10 cellular contexts compared by ENCODE assay signal in genomic region chr19:35155981-35156672, GRCh38. TPM values are rescaled to one million over a fixed set of nuclear protein-coding genes. Genes with fewer than 3 reads are reported as not detected.
A peak's percentile ranks its signal among the peaks of the same experiment; 100 is the strongest.
DNase-seq lines count a peak whose midpoint lies in the region; ATAC-seq and TF ChIP-seq lines count a peak whose summit lies in the region.
"Had no signal": no experiment of that assay in that cellular context is flagged by ENCODE, and none has a peak within 500 bp of the region (broad histone marks: within the 10 kb centered on the region; RNA-seq: fewer than 3 reads in every experiment).

No MANE protein-coding gene starts in this region.

- no peak for DNase-seq in CD8-positive, alpha-beta T cell
- DNase-seq in coronary artery (ENCODE audit: low spot score) (no peak), nephron progenitor cell (no peak)
- no peak for DNase-seq in central memory CD4-positive, alpha-beta T cell
- DNase-seq: NCI-H1048 had no signal

- H3K4me3 Mint-ChIP-seq in CD8-positive, alpha-beta T cell, result peak overlapping the region; percentile 100
- peak overlapping the region; percentile 85 for H3K4me3 Mint-ChIP-seq in nephron progenitor cell

- intact Hi-C loops in CD8-positive, alpha-beta T cell (cut with DNase I, micrococcal nuclease), result loop anchor here (1.0 kb wide), 2 partner anchors 15 to 54 kb away; no protein-coding TSS in a partner anchor

- ATAC-seq in CD8-positive, alpha-beta T cell, result no peak
- ATAC-seq in HG02678 (IDR thresholded peaks at IDR 0.05; ENCODE audit: unreplicated experiment) (no peak), HG02970 (IDR thresholded peaks at IDR 0.05; ENCODE audit: low FRiP score, unreplicated experiment) (no peak), GM19328 (IDR thresholded peaks at IDR 0.05; ENCODE audit: unreplicated experiment) (no peak)

- no peaks in the 10 kb centered on the region for H3K27me3 ChIP-seq in CD8-positive, alpha-beta T cell (ENCODE audit: insufficient read depth, low read length)
- H3K27me3 ChIP-seq in KMS-11 (ENCODE audit: insufficient read depth, low read depth), result no peaks in the 10 kb centered on the region; the same call in 1 of the 2 replicates

- peak overlapping the region; percentile 93 for H3K27ac ChIP-seq in CD8-positive, alpha-beta T cell (ENCODE audit: low read depth, low read length)
- H3K27ac ChIP-seq in KMS-11 (no peak overlapping the region), coronary artery (peak overlapping the region in 1 of 2 donors; percentile 86)

- H3K9ac ChIP-seq in KMS-11, result peak overlapping the region; percentile 73; the same call in 1 of the 2 replicates

- no peaks in the 10 kb centered on the region for H3K9me3 ChIP-seq in CD8-positive, alpha-beta T cell (ENCODE audit: low read length)

- H2AFZ ChIP-seq in KMS-11 (ENCODE audit: low read depth), result no peak overlapping the region

- no peak for TF ChIP-seq CTCF in CD8-positive, alpha-beta T cell (IDR thresholded peaks at IDR 0.05)
- TF ChIP-seq CTCF in KMS-11 (conservative IDR thresholded peaks at IDR 0.05; ENCODE audit: low read depth, low read length), result no peak
- no peak for TF ChIP-seq CTCF in coronary artery (IDR thresholded peaks at IDR 0.05)
- TF ChIP-seq CTCF in nephron progenitor cell (IDR thresholded peaks at IDR 0.05), result no peak

- H3K9me3 Mint-ChIP-seq in CD8-positive, alpha-beta T cell, result no peaks in the 10 kb centered on the region
- H3K9me3 Mint-ChIP-seq in nephron progenitor cell, result no peaks in the 10 kb centered on the region

- H3K27ac Mint-ChIP-seq in CD8-positive, alpha-beta T cell, result peak overlapping the region; percentile 98
- no peak overlapping the region for H3K27ac Mint-ChIP-seq in nephron progenitor cell

- H3K4me1 ChIP-seq in CD8-positive, alpha-beta T cell (ENCODE audit: insufficient read depth, low read length), result peaks cover 37% of the 10 kb centered on the region
- peaks cover 12% of the 10 kb centered on the region for H3K4me1 ChIP-seq in KMS-11 (ENCODE audit: low read depth, poor library complexity, severe bottlenecking)

- POLR2A ChIA-PET in CD8-positive, alpha-beta T cell (lab: Charles Lee), result interaction anchor here (1.9 to 3.4 kb wide), 3 partner anchors 16 to 80 kb away, joined by 4 to 9 read pairs (median 9); no protein-coding TSS in a partner anchor

- CTCF ChIA-PET in CD8-positive, alpha-beta T cell (lab: Charles Lee), result interaction anchor here (0.6 kb wide), 1 partner anchor 130 kb away, joined by 3 read pairs; no protein-coding TSS in a partner anchor

- peak overlapping the region; percentile 86 for H3K4me2 ChIP-seq in KMS-11

- H3K36me3 Mint-ChIP-seq in CD8-positive, alpha-beta T cell, result peaks cover 67% of the 10 kb centered on the region
- peaks cover 13% of the 10 kb centered on the region for H3K36me3 Mint-ChIP-seq in nephron progenitor cell (ENCODE audit: low read depth)

- peaks cover 38% of the 10 kb centered on the region for H3K36me3 ChIP-seq in CD8-positive, alpha-beta T cell (ENCODE audit: insufficient read depth, low read length)
- H3K36me3 ChIP-seq in KMS-11 (ENCODE audit: insufficient read depth), result peaks cover 4% of the 10 kb centered on the region; the same call in 1 of the 2 replicates

- no peaks in the 10 kb centered on the region for H4K20me1 ChIP-seq in KMS-11 (ENCODE audit: insufficient read depth)

- H3K79me2 ChIP-seq in KMS-11 (ENCODE audit: insufficient read depth, low read depth), result peaks cover 21% of the 10 kb centered on the region

- H3K27me3 Mint-ChIP-seq in CD8-positive, alpha-beta T cell (ENCODE audit: low read depth), result no peaks in the 10 kb centered on the region
- peaks cover 39% of the 10 kb centered on the region for H3K27me3 Mint-ChIP-seq in nephron progenitor cell (ENCODE audit: low read depth, poor library complexity)

- peaks cover 53% of the 10 kb centered on the region for H3K4me1 Mint-ChIP-seq in CD8-positive, alpha-beta T cell (ENCODE audit: low read depth)
- H3K4me1 Mint-ChIP-seq in nephron progenitor cell, result peaks cover 48% of the 10 kb centered on the region

- H3K4me3 ChIP-seq in CD8-positive, alpha-beta T cell (ENCODE audit: low read depth, low read length), result peak overlapping the region; percentile 99
- H3K4me3 ChIP-seq in KMS-11 (IDR thresholded peaks at IDR 0.05; ENCODE audit: insufficient read depth, low read depth, low read length) (no peak overlapping the region), coronary artery (peak overlapping the region; percentile 77)

RNA-seq across cellular contexts. Expression of gene FXYD5, which starts 1.6 kb away (rescaled TPM):
- total RNA-seq in CD8-positive, alpha-beta T cell, result 100 to 1,000 TPM; 426 to 440 TPM

RNA-seq across cellular contexts. Expression of gene FXYD7, which starts 13.1 kb away (rescaled TPM):
- total RNA-seq in CD8-positive, alpha-beta T cell, result 10 to 100 TPM; 12.1 to 13.5 TPM
- total RNA-seq: bronchial epithelial cell had no signal

RNA-seq across cellular contexts. Expression of gene FXYD1, which starts 17.5 kb away (rescaled TPM):
- 1 to 10 TPM; 1.2 to 2.4 TPM for total RNA-seq in CD8-positive, alpha-beta T cell
- total RNA-seq: bronchial epithelial cell had no signal

RNA-seq across cellular contexts. Expression of gene LGI4, which starts 21.3 kb away (rescaled TPM):
- under 1 TPM; 0.72 to 0.90 TPM for total RNA-seq in CD8-positive, alpha-beta T cell
- total RNA-seq: bronchial epithelial cell had no signal

RNA-seq across cellular contexts. Expression of gene FXYD3, which starts 40.5 kb away (rescaled TPM):
- total RNA-seq in CD8-positive, alpha-beta T cell, result not detected
